ENCODE assay signal across 13 cellular contexts in genomic region chr12:95601626-95602025, GRCh38. TPM values are rescaled to one million over a fixed set of nuclear protein-coding genes. Genes with fewer than 3 reads are reported as not detected.
DNase-seq lines count a peak whose midpoint lies in the region; ATAC-seq, FAIRE-seq and TF ChIP-seq lines count a peak whose summit lies in the region.
"Had no signal": no experiment of that assay in that cellular context is flagged by ENCODE, and none has a peak within 500 bp of the region (broad histone marks: within the 10 kb centered on the region; RNA-seq: fewer than 3 reads in every experiment).

No MANE protein-coding gene starts in this region.

- H3K4me3 ChIP-seq in SJSA1 (no peak overlapping the region), fibroblast of villous mesenchyme (ENCODE audit: low read depth, low read length) (no peak overlapping the region), gastrocnemius medialis (no peak overlapping the region)

- intact Hi-C loops in gastrocnemius medialis (cut with DNase I; ENCODE audit: low total_unique reads), result loop anchor here (10.0 kb wide), 1 partner anchor 183 kb away; no protein-coding TSS in a partner anchor

- peak overlapping the region; percentile 43 for H3K27ac ChIP-seq in SJSA1
- peak overlapping the region in 3 of 4 donors; percentile 21 to 40 (median 36) for H3K27ac ChIP-seq in gastrocnemius medialis

- DNase-seq in GM04504 (ENCODE audit: low read depth) (peak; percentile 49), SJSA1 (ENCODE audit: low read depth in 1 of 2, low spot score in 2 of 2) (peak in 1 of 2 experiments; percentile 36), fibroblast of villous mesenchyme (ENCODE audit: low read depth) (peak; percentile 41), gastrocnemius medialis (no peak), urothelium cell line (ENCODE audit: low spot score) (no peak), NCI-H1930 (lab: John Stamatoyannopoulos, UW) (no peak), NCI-H2081 treated with DMSO at 0.1 percent for 48 hours (lab: John Stamatoyannopoulos, UW) (no peak), NCI-H146 (lab: John Stamatoyannopoulos, UW) (no peak)
- DNase-seq: activated CD4-positive, alpha-beta T cell treated with anti-CD3 and anti-CD28 coated beads, Interleukin-2, amount 50 U/mL, for 48 hours; glutamatergic neuron; NCI-H1417; NCI-H526 treated with DMSO at 0.1 percent for 48 hours had no signal

- H3K9me3 ChIP-seq in SJSA1 (replicated peaks) (no peaks in the 10 kb centered on the region), gastrocnemius medialis (no peaks in the 10 kb centered on the region)

- no peak for FAIRE-seq in urothelium cell line (lab: Jason Lieb, UNC)

- in situ Hi-C loops in gastrocnemius medialis (cut with MboI; ENCODE audit: low sequenced_read_pairs in 4 of 4), result no loop called here

- TF ChIP-seq CTCF in fibroblast of villous mesenchyme (IDR thresholded peaks at IDR 0.05; ENCODE audit: insufficient read depth, low read depth, low read length) (no peak), gastrocnemius medialis (IDR thresholded peaks at IDR 0.05 in 4 of 5, conservative IDR thresholded peaks at IDR 0.05 in 1 of 5) (no peak)

- peaks cover 39% of the 10 kb centered on the region for H3K4me1 ChIP-seq in SJSA1 (replicated peaks)
- no peaks in the 10 kb centered on the region for H3K4me1 ChIP-seq in gastrocnemius medialis

- TF ChIP-seq POLR2A in gastrocnemius medialis (IDR thresholded peaks at IDR 0.05), result no peak

- H3K36me3 ChIP-seq in SJSA1 (no peaks in the 10 kb centered on the region), gastrocnemius medialis (no peaks in the 10 kb centered on the region)

- H3K27me3 ChIP-seq in SJSA1 (replicated peaks), result no peaks in the 10 kb centered on the region
- no peaks in the 10 kb centered on the region for H3K27me3 ChIP-seq in gastrocnemius medialis

- no peak for ATAC-seq in gastrocnemius medialis

RNA-seq across cellular contexts. Expression of gene USP44, which starts 50.4 kb away (rescaled TPM):
- total RNA-seq in SJSA1 (2014; rRNA removed; shearing (Covaris generic)), result 0.44 and 1.6 TPM in 2 replicates
- 3.9 and 5.2 TPM in 2 replicates for total RNA-seq in fibroblast of villous mesenchyme
- total RNA-seq in gastrocnemius medialis, result under 1 TPM; 0.07 to 0.42 (median 0.34) TPM
- total RNA-seq: myocyte had no signal

Comparison
In these comparisons a context has a peak if more than half of its experiments do, and no peak if none do; other contexts are left out.
1. DNase-seq: peak in GM04504 (single experiment) and fibroblast of villous mesenchyme (single experiment); none in gastrocnemius medialis (0 of 2), urothelium cell line (single experiment), NCI-H1930 (0 of 2), NCI-H2081 treated with DMSO at 0.1 percent for 48 hours (single experiment) and NCI-H146 (single experiment).